Comparison of ENCODE assay signal across 8 cellular contexts in genomic region chr4:1072830-1073446, GRCh38. TPM values are rescaled to one million over a fixed set of nuclear protein-coding genes. Genes with fewer than 3 reads are reported as not detected.
DNase-seq lines count a peak whose midpoint lies in the region; ATAC-seq and TF ChIP-seq lines count a peak whose summit lies in the region.

No MANE protein-coding gene starts in this region.

- no peaks in the 10 kb centered on the region for H3K36me3 Mint-ChIP-seq in CD8-positive, alpha-beta T cell
- no peaks in the 10 kb centered on the region for H3K36me3 Mint-ChIP-seq in activated naive CD4-positive, alpha-beta T cell treated with anti-CD3 and anti-CD28 coated beads, Interleukin-2, amount 10 ng/mL, durations not matched to agents 7 days and 5 days
- H3K36me3 Mint-ChIP-seq in progenitor cell of endocrine pancreas (ENCODE audit: insufficient read depth), result no peaks in the 10 kb centered on the region

- H3K9me3 Mint-ChIP-seq in CD8-positive, alpha-beta T cell, result no peaks in the 10 kb centered on the region
- H3K9me3 Mint-ChIP-seq in activated naive CD4-positive, alpha-beta T cell treated with anti-CD3 and anti-CD28 coated beads, Interleukin-2, amount 10 ng/mL, durations not matched to agents 7 days and 5 days, result no peaks in the 10 kb centered on the region
- no peaks in the 10 kb centered on the region for H3K9me3 Mint-ChIP-seq in progenitor cell of endocrine pancreas (ENCODE audit: low read depth)

- no peak overlapping the region for H3K4me3 Mint-ChIP-seq in CD8-positive, alpha-beta T cell
- H3K4me3 Mint-ChIP-seq in activated naive CD4-positive, alpha-beta T cell treated with anti-CD3 and anti-CD28 coated beads, Interleukin-2, amount 10 ng/mL, durations not matched to agents 7 days and 5 days, result no peak overlapping the region
- no peak overlapping the region for H3K4me3 Mint-ChIP-seq in progenitor cell of endocrine pancreas (ENCODE audit: low read depth)

- H3K27ac ChIP-seq in CD8-positive, alpha-beta T cell (ENCODE audit: low read depth, low read length), result no peak overlapping the region

- DNase-seq in CD8-positive, alpha-beta T cell, result peak; percentile 21 to 64 (median 52)
- peak; percentile 80 for DNase-seq in RPMI8226
- peak; percentile 69 for DNase-seq in activated naive CD4-positive, alpha-beta T cell treated with anti-CD3 and anti-CD28 coated beads, Interleukin-2, amount 10 ng/mL, durations not matched to agents 7 days and 5 days
- DNase-seq in glomerular endothelial cell (ENCODE audit: extremely low read depth, low read depth, low spot score), result peak; percentile 14
- DNase-seq in progenitor cell of endocrine pancreas (ENCODE audit: low spot score, unreplicated experiment), result no peak
- no peak for DNase-seq in NCI-H1048 (lab: John Stamatoyannopoulos, UW)

- H3K27me3 Mint-ChIP-seq in CD8-positive, alpha-beta T cell (ENCODE audit: low read depth), result peaks cover 15% of the 10 kb centered on the region
- H3K27me3 Mint-ChIP-seq in activated naive CD4-positive, alpha-beta T cell treated with anti-CD3 and anti-CD28 coated beads, Interleukin-2, amount 10 ng/mL, durations not matched to agents 7 days and 5 days, result peaks cover 45% of the 10 kb centered on the region
- peaks cover 27% of the 10 kb centered on the region for H3K27me3 Mint-ChIP-seq in progenitor cell of endocrine pancreas

- peak; percentile 97 for ATAC-seq in CD8-positive, alpha-beta T cell
- ATAC-seq in HG02885 (IDR thresholded peaks at IDR 0.05; ENCODE audit: poor library complexity, unreplicated experiment), result peak; percentile 41
- no peak for ATAC-seq in GM19467 (IDR thresholded peaks at IDR 0.05; ENCODE audit: unreplicated experiment)

- H3K27me3 ChIP-seq in CD8-positive, alpha-beta T cell (ENCODE audit: insufficient read depth, low read length), result no peaks in the 10 kb centered on the region

- H3K36me3 ChIP-seq in CD8-positive, alpha-beta T cell (ENCODE audit: insufficient read depth, low read length), result no peaks in the 10 kb centered on the region

- no peak overlapping the region for H3K4me3 ChIP-seq in CD8-positive, alpha-beta T cell (ENCODE audit: low read depth, low read length)

- POLR2A ChIA-PET in CD8-positive, alpha-beta T cell (lab: Charles Lee), result interaction anchor here (0.5 kb wide), 1 partner anchor 462 kb away, joined by 3 read pairs; no protein-coding TSS in a partner anchor

- peak; percentile 62 for TF ChIP-seq CTCF in CD8-positive, alpha-beta T cell (IDR thresholded peaks at IDR 0.05)
- peak; percentile 69 for TF ChIP-seq CTCF in progenitor cell of endocrine pancreas (IDR thresholded peaks at IDR 0.05; ENCODE audit: unreplicated experiment)

- H3K27ac Mint-ChIP-seq in CD8-positive, alpha-beta T cell, result peak overlapping the region; percentile 37
- H3K27ac Mint-ChIP-seq in activated naive CD4-positive, alpha-beta T cell treated with anti-CD3 and anti-CD28 coated beads, Interleukin-2, amount 10 ng/mL, durations not matched to agents 7 days and 5 days, result peak overlapping the region; percentile 60
- peak overlapping the region; percentile 3 for H3K27ac Mint-ChIP-seq in progenitor cell of endocrine pancreas

- peaks cover 11% of the 10 kb centered on the region for H3K4me1 ChIP-seq in CD8-positive, alpha-beta T cell (ENCODE audit: insufficient read depth, low read length)

- CTCF ChIA-PET in CD8-positive, alpha-beta T cell (lab: Charles Lee), result interaction anchor here (0.7 to 1.7 kb wide), 6 partner anchors 10 to 354 kb away, joined by 3 to 4 read pairs (median 3); no protein-coding TSS in a partner anchor
- CTCF ChIA-PET in activated naive CD4-positive, alpha-beta T cell treated with anti-CD3 and anti-CD28 coated beads, Interleukin-2, amount 10 ng/mL, durations not matched to agents 7 days and 5 days (lab: Charles Lee), result interaction anchor here (0.6 to 1.6 kb wide), 2 partner anchors 9 to 63 kb away, joined by 3 to 5 read pairs; no protein-coding TSS in a partner anchor

- peaks cover 12% of the 10 kb centered on the region for H3K4me1 Mint-ChIP-seq in CD8-positive, alpha-beta T cell (ENCODE audit: low read depth)
- peaks cover 3% of the 10 kb centered on the region for H3K4me1 Mint-ChIP-seq in activated naive CD4-positive, alpha-beta T cell treated with anti-CD3 and anti-CD28 coated beads, Interleukin-2, amount 10 ng/mL, durations not matched to agents 7 days and 5 days
- no peaks in the 10 kb centered on the region for H3K4me1 Mint-ChIP-seq in progenitor cell of endocrine pancreas (ENCODE audit: low read depth)

- intact Hi-C loops in CD8-positive, alpha-beta T cell (cut with DNase I, micrococcal nuclease), result loop anchor here (2.0 to 5.0 kb wide), 2 partner anchors 330 to 331 kb away; no protein-coding TSS in a partner anchor

- H3K9me3 ChIP-seq in CD8-positive, alpha-beta T cell (ENCODE audit: low read length), result no peaks in the 10 kb centered on the region

RNA-seq across cellular contexts. Expression of gene RNF212, which starts 40.4 kb away (rescaled TPM):
- total RNA-seq in CD8-positive, alpha-beta T cell, result 1 to 10 TPM; 5.1 to 5.2 TPM
- 0.29 and 4.9 TPM in 2 replicates for total RNA-seq in glomerular endothelial cell
- total RNA-seq in progenitor cell of endocrine pancreas, result 11.2 and 11.6 TPM in 2 replicates

Comparison
In these comparisons a context has a peak if more than half of its experiments do, and no peak if none do; other contexts are left out.
1. DNase-seq: peak in CD8-positive, alpha-beta T cell (7 of 7), RPMI8226 (single experiment), activated naive CD4-positive, alpha-beta T cell treated with anti-CD3 and anti-CD28 coated beads, Interleukin-2, amount 10 ng/mL, durations not matched to agents 7 days and 5 days (single experiment) and glomerular endothelial cell (single experiment); none in progenitor cell of endocrine pancreas (single experiment) and NCI-H1048 (single experiment).
2. H3K27ac Mint-ChIP-seq: peak in every context shown above with its lines; median percentile 60 in activated naive CD4-positive, alpha-beta T cell treated with anti-CD3 and anti-CD28 coated beads, Interleukin-2, amount 10 ng/mL, durations not matched to agents 7 days and 5 days; 37 in CD8-positive, alpha-beta T cell; 3 in progenitor cell of endocrine pancreas.